Comparison of ENCODE assay signal across 10 cellular contexts in genomic region chr3:126782554-126782953, GRCh38.
DNase-seq lines count a peak whose midpoint lies in the region; ATAC-seq, FAIRE-seq and TF ChIP-seq lines count a peak whose summit lies in the region.
"Had no signal": no experiment of that assay in that cellular context is flagged by ENCODE, and none has a peak within 500 bp of the region (broad histone marks: within the 10 kb centered on the region; RNA-seq: fewer than 3 reads in every experiment).

No MANE protein-coding gene starts in this region.

- H3K27me3 Mint-ChIP-seq in Caco-2 (ENCODE audit: insufficient read depth, unreplicated experiment) (no peaks in the 10 kb centered on the region), nephron (ENCODE audit: low read depth) (no peaks in the 10 kb centered on the region)

- no peaks in the 10 kb centered on the region for H3K27me3 ChIP-seq in Caco-2 (replicated peaks; ENCODE audit: control insufficient read depth, insufficient read depth, low read length)

- intact Hi-C loops in Caco-2 (cut with micrococcal nuclease; ENCODE audit: unreplicated experiment) = no loop called here

- no peaks in the 10 kb centered on the region; the same call in 1 of the 2 replicates for H3K9me3 ChIP-seq in Caco-2

- peak; percentile 90 for FAIRE-seq in RCC 7860 (lab: Jason Lieb, UNC)

- H3K4me1 ChIP-seq in Caco-2 = peaks cover 14% of the 10 kb centered on the region

- CTCF ChIA-PET in Caco-2 (lab: Charles Lee) = no interaction called here

- H3K27ac Mint-ChIP-seq in Caco-2 (ENCODE audit: unreplicated experiment) (peak overlapping the region; percentile 79), nephron (peak overlapping the region; percentile 66 to 84 (median 73))

- H3K27ac ChIP-seq in substantia nigra (ENCODE audit: low read depth, low read length, poor library complexity, severe bottlenecking) = no peak overlapping the region

- no peak overlapping the region for H3K4me3 ChIP-seq in Caco-2 (ENCODE audit: low read depth, low read length)

- H3K9me3 Mint-ChIP-seq in Caco-2 (ENCODE audit: unreplicated experiment) = no peaks in the 10 kb centered on the region
- no peaks in the 10 kb centered on the region for H3K9me3 Mint-ChIP-seq in nephron

- TF ChIP-seq CTCF in Caco-2 (IDR thresholded peaks at IDR 0.05; ENCODE audit: insufficient read depth in 1 of 2, low read depth in 1 of 2, low read length in 1 of 2, severe bottlenecking in 1 of 2, unreplicated experiment in 1 of 2) (no peak), nephron (IDR thresholded peaks at IDR 0.05; ENCODE audit: unreplicated experiment in 3 of 3) (no peak)

- no peaks in the 10 kb centered on the region for H3K36me3 ChIP-seq in Caco-2 (ENCODE audit: control insufficient read depth, insufficient read depth, low read length)

- no TSS peak for BruUV-seq in Caco-2 (replicated peaks; lab: Mats Ljungman, UMichigan)

- H3K4me3 Mint-ChIP-seq in Caco-2 (ENCODE audit: unreplicated experiment) (no peak overlapping the region), nephron (no peak overlapping the region)

- POLR2A ChIA-PET in Caco-2 (lab: Charles Lee) = no interaction called here

- H3K36me3 Mint-ChIP-seq in Caco-2 (ENCODE audit: insufficient read depth, unreplicated experiment) = peaks cover 17% of the 10 kb centered on the region
- H3K36me3 Mint-ChIP-seq in nephron (ENCODE audit: low read depth) = no peaks in the 10 kb centered on the region

- no peak for ATAC-seq in GM18520 (IDR thresholded peaks at IDR 0.05; ENCODE audit: unreplicated experiment)
- ATAC-seq in GM19452 (IDR thresholded peaks at IDR 0.05; ENCODE audit: unreplicated experiment) = no peak

- peaks cover 27% of the 10 kb centered on the region for H3K4me1 Mint-ChIP-seq in Caco-2 (ENCODE audit: low read depth, unreplicated experiment)
- H3K4me1 Mint-ChIP-seq in nephron = peaks cover 39% of the 10 kb centered on the region

- DNase-seq in Caco-2 = peak; percentile 37 to 68
- peak; percentile 89 for DNase-seq in RCC 7860 (ENCODE audit: low spot score)
- DNase-seq in fibroblast of gingiva (ENCODE audit: low read depth) = peak; percentile 87
- DNase-seq in activated CD4-positive, alpha-beta T cell treated with anti-CD3 and anti-CD28 coated beads for 48 hours = no peak
- no peak for DNase-seq in substantia nigra (lab: John Stamatoyannopoulos, UW)
- DNase-seq: DMS153, SHP77 treated with DMSO at 0.1 percent for 48 hours had no signal

Comparison
In these comparisons a context has a peak if more than half of its experiments do, and no peak if none do; other contexts are left out.
1. DNase-seq: peak in Caco-2 (2 of 2), RCC 7860 (single experiment) and fibroblast of gingiva (single experiment); none in activated CD4-positive, alpha-beta T cell treated with anti-CD3 and anti-CD28 coated beads for 48 hours (single experiment) and substantia nigra (0 of 49).